ENCODE assay signal across 8 cellular contexts in genomic region chr10:118459642-118460193, GRCh38.
DNase-seq lines count a peak whose midpoint lies in the region; ATAC-seq, FAIRE-seq and TF ChIP-seq lines count a peak whose summit lies in the region.

No MANE protein-coding gene starts in this region.

- H3K4me1 Mint-ChIP-seq in activated T-helper 1 cell treated with anti-CD3 and anti-CD28 coated beads, Interleukin-12 subunit alpha, Interleukin-12 subunit beta, Interleukin-2, Interleukin-4 antibody, amounts not matched to agents 30 ng/mL and 10 ng/mL and 1 ng/mL, durations not matched to agents 14 hours and 24 hours and 36 hours (ENCODE audit: low read depth): peaks cover 6% of the 10 kb centered on the region
- peaks cover 10% of the 10 kb centered on the region for H3K4me1 Mint-ChIP-seq in neural progenitor cell

- no peak overlapping the region for H3K4me3 Mint-ChIP-seq in activated T-helper 1 cell treated with anti-CD3 and anti-CD28 coated beads, Interleukin-12 subunit alpha, Interleukin-12 subunit beta, Interleukin-2, Interleukin-4 antibody, amounts not matched to agents 30 ng/mL and 10 ng/mL and 1 ng/mL, durations not matched to agents 14 hours and 24 hours and 36 hours
- H3K4me3 Mint-ChIP-seq in neural progenitor cell: no peak overlapping the region

- DNase-seq in D721Med (ENCODE audit: insufficient read length, low spot score) (peak; percentile 13), RCC 7860 (ENCODE audit: low spot score) (peak; percentile 26), fibroblast of pulmonary artery (ENCODE audit: low read depth) (peak; percentile 66), neural progenitor cell (ENCODE audit: low spot score) (peak; percentile 88), transverse colon (peak; percentile 67)
- peak; percentile 35 for DNase-seq in Jurkat, Clone E6-1 (ENCODE audit: low read depth, low spot score)
- DNase-seq in activated T-helper 1 cell treated with anti-CD3 and anti-CD28 coated beads, Interleukin-12 subunit alpha, Interleukin-12 subunit beta, Interleukin-2, Interleukin-4 antibody, amounts not matched to agents 30 ng/mL and 10 ng/mL and 1 ng/mL, durations not matched to agents 14 hours and 24 hours and 36 hours (ENCODE audit: low spot score): peak; percentile 29

- H3K9me3 ChIP-seq in neural progenitor cell (ENCODE audit: low read depth): no peaks in the 10 kb centered on the region
- no peaks in the 10 kb centered on the region for H3K9me3 ChIP-seq in transverse colon

- H3K4me3 ChIP-seq in Jurkat, Clone E6-1 (ENCODE audit: low read length): peak overlapping the region; percentile 20
- H3K4me3 ChIP-seq in fibroblast of pulmonary artery (replicated peaks; ENCODE audit: low read depth, low read length) (no peak overlapping the region), neural progenitor cell (no peak overlapping the region), transverse colon (peak overlapping the region in 1 of 4 donors; percentile 23)

- no peak for FAIRE-seq in D721Med (lab: Jason Lieb, UNC)
- no peak for FAIRE-seq in RCC 7860 (lab: Jason Lieb, UNC)

- intact Hi-C loops in activated T-helper 1 cell treated with anti-CD3 and anti-CD28 coated beads, Interleukin-12 subunit alpha, Interleukin-12 subunit beta, Interleukin-2, Interleukin-4 antibody, amounts not matched to agents 30 ng/mL and 10 ng/mL and 1 ng/mL, durations not matched to agents 14 hours and 24 hours and 36 hours (cut with micrococcal nuclease): loop anchor here (1.0 kb wide), 2 partner anchors 85 to 963 kb away; no protein-coding TSS in a partner anchor
- intact Hi-C loops in transverse colon (cut with DNase I; ENCODE audit: low total_unique reads): loop anchor here (5.0 kb wide), 1 partner anchor 572 kb away; no protein-coding TSS in a partner anchor

- peak; percentile 79 for ATAC-seq in GM21367 (IDR thresholded peaks at IDR 0.05; ENCODE audit: unreplicated experiment)

- H3K36me3 ChIP-seq in neural progenitor cell: no peaks in the 10 kb centered on the region
- no peaks in the 10 kb centered on the region for H3K36me3 ChIP-seq in transverse colon

- H3K4me2 ChIP-seq in neural progenitor cell: no peak overlapping the region

- H3F3A ChIP-seq in neural progenitor cell (ENCODE audit: low read depth): no peaks in the 10 kb centered on the region

- H3K36me3 Mint-ChIP-seq in activated T-helper 1 cell treated with anti-CD3 and anti-CD28 coated beads, Interleukin-12 subunit alpha, Interleukin-12 subunit beta, Interleukin-2, Interleukin-4 antibody, amounts not matched to agents 30 ng/mL and 10 ng/mL and 1 ng/mL, durations not matched to agents 14 hours and 24 hours and 36 hours (ENCODE audit: low read depth): no peaks in the 10 kb centered on the region
- no peaks in the 10 kb centered on the region for H3K36me3 Mint-ChIP-seq in neural progenitor cell

- H3K27me3 ChIP-seq in neural progenitor cell: peaks cover 8% of the 10 kb centered on the region
- H3K27me3 ChIP-seq in transverse colon: peaks cover 10% of the 10 kb centered on the region

- H3K27ac ChIP-seq in neural progenitor cell (no peak overlapping the region), transverse colon (peak overlapping the region; percentile 6 to 59 (median 24))

- TF ChIP-seq EP300 in transverse colon (IDR thresholded peaks at IDR 0.05; ENCODE audit: low read depth): no peak

- no peaks in the 10 kb centered on the region for H3K9me3 Mint-ChIP-seq in activated T-helper 1 cell treated with anti-CD3 and anti-CD28 coated beads, Interleukin-12 subunit alpha, Interleukin-12 subunit beta, Interleukin-2, Interleukin-4 antibody, amounts not matched to agents 30 ng/mL and 10 ng/mL and 1 ng/mL, durations not matched to agents 14 hours and 24 hours and 36 hours
- no peaks in the 10 kb centered on the region for H3K9me3 Mint-ChIP-seq in neural progenitor cell

- peak; percentile 73 for TF ChIP-seq CTCF in D721Med (IDR thresholded peaks at IDR 0.05; ENCODE audit: insufficient read depth, missing control alignments)
- peak; percentile 82 for TF ChIP-seq CTCF in fibroblast of pulmonary artery (IDR thresholded peaks at IDR 0.05; ENCODE audit: low read length, missing control alignments)
- TF ChIP-seq CTCF in neural progenitor cell (IDR thresholded peaks at IDR 0.05): peak; percentile 90
- TF ChIP-seq CTCF in transverse colon (IDR thresholded peaks at IDR 0.05): peak; percentile 65 to 80 (median 72)

- no peak overlapping the region for H3K9ac ChIP-seq in neural progenitor cell

- in situ Hi-C loops in transverse colon (cut with MboI; ENCODE audit: low pct_ligation_motif_present in 1 of 4, low pct_unique_long_range_greater_than_20kb in 1 of 4, low sequenced_read_pairs in 3 of 4): loop anchor here in 2 of 4 donors (25.0 kb wide), 2 partner anchors 97 to 922 kb away; partner anchors contain the start of gene EMX2 (in 1 of the 2)

- H3K79me2 ChIP-seq in neural progenitor cell (ENCODE audit: low read depth): no peaks in the 10 kb centered on the region

- no peak for TF ChIP-seq POLR2A in transverse colon (IDR thresholded peaks at IDR 0.05)

- H4K20me1 ChIP-seq in neural progenitor cell (ENCODE audit: low read depth): no peaks in the 10 kb centered on the region

- H3K4me1 ChIP-seq in neural progenitor cell: peaks cover 12% of the 10 kb centered on the region
- peaks cover 0 to 16% (median 11%) of the 10 kb centered on the region in 4 donors for H3K4me1 ChIP-seq in transverse colon

- H2AFZ ChIP-seq in neural progenitor cell (replicated peaks): peak overlapping the region; percentile 48

- WGBS in transverse colon (ENCODE audit: low coverage in 1 of 2), 2 donors: 0 to 3% methylated on average over 5 to 10 of the region's 10 CpGs

- H3K27me3 Mint-ChIP-seq in activated T-helper 1 cell treated with anti-CD3 and anti-CD28 coated beads, Interleukin-12 subunit alpha, Interleukin-12 subunit beta, Interleukin-2, Interleukin-4 antibody, amounts not matched to agents 30 ng/mL and 10 ng/mL and 1 ng/mL, durations not matched to agents 14 hours and 24 hours and 36 hours (ENCODE audit: insufficient read depth): peaks cover 18% of the 10 kb centered on the region
- peaks cover 3% of the 10 kb centered on the region for H3K27me3 Mint-ChIP-seq in neural progenitor cell (ENCODE audit: insufficient read depth, low read depth)

- no peak overlapping the region for H3K27ac Mint-ChIP-seq in activated T-helper 1 cell treated with anti-CD3 and anti-CD28 coated beads, Interleukin-12 subunit alpha, Interleukin-12 subunit beta, Interleukin-2, Interleukin-4 antibody, amounts not matched to agents 30 ng/mL and 10 ng/mL and 1 ng/mL, durations not matched to agents 14 hours and 24 hours and 36 hours
- H3K27ac Mint-ChIP-seq in neural progenitor cell: no peak overlapping the region

Comparison
In these comparisons a context has a peak if more than half of its experiments do, and no peak if none do; other contexts are left out.
1. DNase-seq: peak in every context shown above with its lines; median percentile 88 in neural progenitor cell; 67 in transverse colon; 66 in fibroblast of pulmonary artery; 35 in Jurkat, Clone E6-1; 29 in activated T-helper 1 cell treated with anti-CD3 and anti-CD28 coated beads, Interleukin-12 subunit alpha, Interleukin-12 subunit beta, Interleukin-2, Interleukin-4 antibody, amounts not matched to agents 30 ng/mL and 10 ng/mL and 1 ng/mL, durations not matched to agents 14 hours and 24 hours and 36 hours; 26 in RCC 7860; 13 in D721Med.